25 cellular contexts compared by ENCODE assay signal in genomic region chr4:163180087-163180486, GRCh38. TPM values are rescaled to one million over a fixed set of nuclear protein-coding genes. Genes with fewer than 3 reads are reported as not detected.
DNase-seq lines count a peak whose midpoint lies in the region; ATAC-seq, FAIRE-seq and TF ChIP-seq lines count a peak whose summit lies in the region.
"Had no signal": no experiment of that assay in that cellular context is flagged by ENCODE, and none has a peak within 500 bp of the region (broad histone marks: within the 10 kb centered on the region; RNA-seq: fewer than 3 reads in every experiment).

No MANE protein-coding gene starts in this region.

- H3K4me3 ChIP-seq in bronchial epithelial cell (ENCODE audit: low read depth, low read length) (no peak overlapping the region), neural progenitor cell (no peak overlapping the region)
- H3K4me3 ChIP-seq: MG63, SK-N-MC had no signal

- no peak for ATAC-seq in GM18909 (IDR thresholded peaks at IDR 0.05; ENCODE audit: poor library complexity, unreplicated experiment)
- ATAC-seq: CD8-positive, alpha-beta T cell; HepG2 had no signal

- H3K27ac Mint-ChIP-seq in neural progenitor cell = no peak overlapping the region
- H3K27ac Mint-ChIP-seq: B cell; CD8-positive, alpha-beta T cell had no signal

- no peak overlapping the region for H3K27ac ChIP-seq in neural progenitor cell
- H3K27ac ChIP-seq: C4-2B, SK-N-MC had no signal

- no peak overlapping the region for H3K4me3 Mint-ChIP-seq in neural progenitor cell
- H3K4me3 Mint-ChIP-seq: B cell; CD8-positive, alpha-beta T cell had no signal

- no peak overlapping the region for H3K4me2 ChIP-seq in neural progenitor cell

- peaks cover 6% of the 10 kb centered on the region for H3K4me1 ChIP-seq in neural progenitor cell

- H3K4me1 Mint-ChIP-seq in neural progenitor cell = no peaks in the 10 kb centered on the region
- H3K4me1 Mint-ChIP-seq: B cell had no signal

- H3K9me3 Mint-ChIP-seq in neural progenitor cell = no peaks in the 10 kb centered on the region
- H3K9me3 Mint-ChIP-seq: CD8-positive, alpha-beta T cell had no signal

- no peaks in the 10 kb centered on the region for H3F3A ChIP-seq in neural progenitor cell (ENCODE audit: low read depth)

- FAIRE-seq in bronchial epithelial cell (lab: Jason Lieb, UNC) = no peak
- FAIRE-seq: GM12891, H54, HepG2, RCC 7860 had no signal

- no peaks in the 10 kb centered on the region for H3K79me2 ChIP-seq in neural progenitor cell (ENCODE audit: low read depth)

- no peaks in the 10 kb centered on the region for H3K36me3 ChIP-seq in bronchial epithelial cell (ENCODE audit: control insufficient read depth, insufficient read depth, low read length)
- no peaks in the 10 kb centered on the region for H3K36me3 ChIP-seq in neural progenitor cell
- H3K36me3 ChIP-seq: MG63 had no signal

- H3K36me3 Mint-ChIP-seq in neural progenitor cell = no peaks in the 10 kb centered on the region
- H3K36me3 Mint-ChIP-seq: CD8-positive, alpha-beta T cell had no signal

- TF ChIP-seq CTCF in bronchial epithelial cell (IDR thresholded peaks at IDR 0.05; ENCODE audit: insufficient read depth, low read length, severe bottlenecking) (no peak), neural progenitor cell (IDR thresholded peaks at IDR 0.05) (no peak)

- H3K9ac ChIP-seq in neural progenitor cell = no peak overlapping the region

- DNase-seq in HUDEP-2 (lab: John Stamatoyannopoulos, UW; ENCODE audit: unreplicated experiment in 76 of 76) (peak in 62 of 76 experiments; percentile 6 to 87 (median 56)), OCI-M1 (lab: John Stamatoyannopoulos, UW) (peak; percentile 94), bronchial epithelial cell (ENCODE audit: low read depth) (peak; percentile 5), neural progenitor cell (ENCODE audit: low spot score) (no peak), AG08396 (ENCODE audit: low spot score) (no peak)
- no peak for DNase-seq in NK-92 treated with Interleukin-12 subunit alpha and Interleukin-12 subunit beta, amount 100 ng/mL, for 24 hours (lab: John Stamatoyannopoulos, UW)
- DNase-seq: CD8-positive, alpha-beta T cell; DMS 273 treated with DMSO at 0.1 percent for 48 hours; DMS79 treated with DMSO at 0.1 percent for 48 hours; GF-D8; MG63; NCI-H1105 treated with DMSO at 0.1 percent for 48 hours; NCI-H146; NCI-H1930; NCI-H446; NCI-H526; SIG-M5 had no signal

- H3K27me3 Mint-ChIP-seq in neural progenitor cell (ENCODE audit: insufficient read depth, low read depth) = no peaks in the 10 kb centered on the region

- no peaks in the 10 kb centered on the region for H3K9me3 ChIP-seq in neural progenitor cell (ENCODE audit: low read depth)
- H3K9me3 ChIP-seq: MG63 had no signal

- no peaks in the 10 kb centered on the region for H3K27me3 ChIP-seq in bronchial epithelial cell (ENCODE audit: control insufficient read depth, insufficient read depth, low read length)
- no peaks in the 10 kb centered on the region for H3K27me3 ChIP-seq in neural progenitor cell

- H4K20me1 ChIP-seq in neural progenitor cell (ENCODE audit: low read depth) = no peaks in the 10 kb centered on the region

- peak overlapping the region; percentile 80 for H2AFZ ChIP-seq in neural progenitor cell (replicated peaks)

RNA-seq across cellular contexts. Expression of gene NAF1, which starts 13.4 kb away (rescaled TPM):
- total RNA-seq in bronchial epithelial cell (6.1 and 6.5 TPM in 2 replicates), neural progenitor cell (ENCODE audit: low replicate concordance) (18.1 and 21.1 TPM in 2 replicates)

Comparison
In these comparisons a context has a peak if more than half of its experiments do, and no peak if none do; other contexts are left out.
1. DNase-seq: peak in HUDEP-2 (62 of 76), OCI-M1 (single experiment) and bronchial epithelial cell (single experiment); none in neural progenitor cell (single experiment), AG08396 (single experiment) and NK-92 treated with Interleukin-12 subunit alpha and Interleukin-12 subunit beta, amount 100 ng/mL, for 24 hours (single experiment).